ENCODE assay signal across 23 cellular contexts in the genomic region with DNA sequence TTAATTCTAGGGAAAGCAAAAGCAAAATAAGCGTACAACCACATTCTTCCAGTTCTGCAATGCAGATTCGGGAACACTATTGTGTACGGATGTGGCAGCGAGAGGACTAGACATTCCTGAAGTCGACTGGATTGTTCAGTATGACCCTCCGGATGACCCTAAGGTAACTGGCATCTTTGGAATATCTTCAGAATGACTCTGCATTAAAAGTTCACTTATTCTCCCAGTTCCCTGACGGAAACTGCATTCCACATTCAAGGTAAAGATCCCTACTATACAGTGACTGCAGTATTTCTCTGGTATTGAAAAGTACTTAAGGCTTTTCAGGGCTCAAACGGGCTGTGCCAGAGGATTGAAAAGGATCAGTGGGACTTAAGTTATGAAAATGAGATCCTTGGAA.
"Had no signal": no experiment of that assay in that cellular context is flagged by ENCODE, and none has a peak within 500 bp of the region (broad histone marks: within the 10 kb centered on the region; RNA-seq: fewer than 3 reads in every experiment).

No MANE protein-coding gene starts in this region.

- H3K4me1 Mint-ChIP-seq: activated naive CD4-positive, alpha-beta T cell treated with anti-CD3 and anti-CD28 coated beads, Interleukin-2, amount 10 ng/mL, durations not matched to agents 7 days and 5 days; neural progenitor cell had no signal

- H3K9me3 ChIP-seq: gastrocnemius medialis, psoas muscle, right atrium auricular region, upper lobe of left lung had no signal

- ATAC-seq: effector memory CD8-positive, alpha-beta T cell; gastrocnemius medialis; natural killer cell; psoas muscle; stimulated activated memory B cell treated with anti-CD40 and anti-IgM and Interleukin-4, amounts not matched to agents 10 μg/mL and 1 μg/mL and 100 μg/mL, for 72 hours; stimulated activated naive CD8-positive, alpha-beta T cell treated with anti-CD3 and anti-CD28 coated beads, Interleukin-15, amount 100 ng/mL, for 72 hours had no signal

- H3K27me3 Mint-ChIP-seq: activated naive CD4-positive, alpha-beta T cell treated with anti-CD3 and anti-CD28 coated beads, Interleukin-2, amount 10 ng/mL, durations not matched to agents 7 days and 5 days; activated naive CD8-positive, alpha-beta T cell treated with anti-CD3 and anti-CD28 coated beads, Interleukin-2, amount 10 ng/mL, durations not matched to agents 7 days and 5 days; effector memory CD8-positive, alpha-beta T cell; stimulated activated memory B cell treated with anti-CD40 and anti-IgM and Interleukin-4, amounts not matched to agents 10 μg/mL and 1 μg/mL and 100 μg/mL, for 72 hours; stimulated activated naive CD8-positive, alpha-beta T cell treated with anti-CD3 and anti-CD28 coated beads, Interleukin-15, amount 100 ng/mL, for 72 hours had no signal

- H3K4me3 Mint-ChIP-seq: activated naive CD4-positive, alpha-beta T cell treated with anti-CD3 and anti-CD28 coated beads, Interleukin-2, amount 10 ng/mL, durations not matched to agents 7 days and 5 days; activated naive CD8-positive, alpha-beta T cell treated with anti-CD3 and anti-CD28 coated beads, Interleukin-2, amount 10 ng/mL, durations not matched to agents 7 days and 5 days; effector memory CD8-positive, alpha-beta T cell; natural killer cell; neural progenitor cell; stimulated activated memory B cell treated with anti-CD40 and anti-IgM and Interleukin-4, amounts not matched to agents 10 μg/mL and 1 μg/mL and 100 μg/mL, for 72 hours; stimulated activated naive CD8-positive, alpha-beta T cell treated with anti-CD3 and anti-CD28 coated beads, Interleukin-15, amount 100 ng/mL, for 72 hours had no signal

- DNase-seq: activated CD4-positive, alpha-beta T cell treated with anti-CD3 and anti-CD28 coated beads for 4 hours; activated CD4-positive, alpha-beta T cell treated with anti-CD3 and anti-CD28 coated beads, Interleukin-2, amount 50 U/mL, for 4 hours; activated gamma-delta T cell; activated naive CD4-positive, alpha-beta T cell treated with anti-CD3 and anti-CD28 coated beads, Interleukin-2, amount 10 ng/mL, durations not matched to agents 7 days and 5 days; activated naive CD8-positive, alpha-beta T cell treated with anti-CD3 and anti-CD28 coated beads, Interleukin-2, amount 10 ng/mL, durations not matched to agents 7 days and 5 days; caudate nucleus; cortex of kidney; effector memory CD8-positive, alpha-beta T cell; erythroblast; gastrocnemius medialis; natural killer cell; occipital lobe; psoas muscle; stimulated activated CD4-positive, alpha-beta T cell treated with anti-CD3 and anti-CD28 coated beads, Interleukin-1b, Interleukin-23, amount 100 ng/mL, for 48 hours; stimulated activated CD4-positive, alpha-beta T cell treated with anti-CD3 and anti-CD28 coated beads, Interleukin-4, amount 100 ng/mL, for 4 hours; stimulated activated CD8-positive, alpha-beta memory T cell treated with anti-CD3 and anti-CD28 coated beads, Interleukin-4, amount 100 ng/mL, for 48 hours; stimulated activated naive CD8-positive, alpha-beta T cell treated with anti-CD3 and anti-CD28 coated beads, Interleukin-15, amount 100 ng/mL, for 72 hours; substantia nigra; T-helper 9 cell; upper lobe of left lung had no signal

- H3K27ac Mint-ChIP-seq: activated naive CD4-positive, alpha-beta T cell treated with anti-CD3 and anti-CD28 coated beads, Interleukin-2, amount 10 ng/mL, durations not matched to agents 7 days and 5 days; activated naive CD8-positive, alpha-beta T cell treated with anti-CD3 and anti-CD28 coated beads, Interleukin-2, amount 10 ng/mL, durations not matched to agents 7 days and 5 days; effector memory CD8-positive, alpha-beta T cell; neural progenitor cell; stimulated activated memory B cell treated with anti-CD40 and anti-IgM and Interleukin-4, amounts not matched to agents 10 μg/mL and 1 μg/mL and 100 μg/mL, for 72 hours had no signal

- H3K9me3 Mint-ChIP-seq: activated naive CD4-positive, alpha-beta T cell treated with anti-CD3 and anti-CD28 coated beads, Interleukin-2, amount 10 ng/mL, durations not matched to agents 7 days and 5 days; activated naive CD8-positive, alpha-beta T cell treated with anti-CD3 and anti-CD28 coated beads, Interleukin-2, amount 10 ng/mL, durations not matched to agents 7 days and 5 days; effector memory CD8-positive, alpha-beta T cell; natural killer cell; neural progenitor cell; stimulated activated naive CD8-positive, alpha-beta T cell treated with anti-CD3 and anti-CD28 coated beads, Interleukin-15, amount 100 ng/mL, for 72 hours had no signal
